Comparison of ENCODE assay signal across 1 cellular context in the genomic region with DNA sequence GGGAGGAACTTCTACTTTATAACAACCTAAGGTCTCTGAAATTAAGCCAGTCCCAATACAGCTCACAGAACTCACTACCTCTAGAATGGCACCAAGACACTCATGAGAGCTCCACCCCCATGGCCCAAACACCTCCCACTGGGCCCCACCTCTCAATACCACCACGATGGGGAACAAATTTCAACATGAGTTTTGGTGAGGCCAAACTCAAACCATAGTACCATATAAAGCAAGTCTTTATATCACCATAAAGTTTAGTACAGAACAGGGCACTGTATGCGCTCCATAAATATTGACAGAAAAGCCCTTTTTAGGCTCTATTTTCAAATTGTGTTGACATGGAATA.
A peak's percentile ranks its signal among the peaks of the same experiment; 100 is the strongest.
TF ChIP-seq lines count a peak whose summit lies in the region.

No MANE protein-coding gene starts in this region.

TF ChIP-seq in HEK293, 187 proteins besides CTCF, POLR2A, EP300 and RAD21 (continued from another document):
- TF ChIP-seq SP3 (tag by site-specific recombination; IDR thresholded peaks at IDR 0.05): no peak
- peak; percentile 66; the same call in 1 of the 2 replicates for TF ChIP-seq ZFP69B (tag by site-specific recombination; IDR thresholded peaks at IDR 0.05)
- TF ChIP-seq, protein P1, sequence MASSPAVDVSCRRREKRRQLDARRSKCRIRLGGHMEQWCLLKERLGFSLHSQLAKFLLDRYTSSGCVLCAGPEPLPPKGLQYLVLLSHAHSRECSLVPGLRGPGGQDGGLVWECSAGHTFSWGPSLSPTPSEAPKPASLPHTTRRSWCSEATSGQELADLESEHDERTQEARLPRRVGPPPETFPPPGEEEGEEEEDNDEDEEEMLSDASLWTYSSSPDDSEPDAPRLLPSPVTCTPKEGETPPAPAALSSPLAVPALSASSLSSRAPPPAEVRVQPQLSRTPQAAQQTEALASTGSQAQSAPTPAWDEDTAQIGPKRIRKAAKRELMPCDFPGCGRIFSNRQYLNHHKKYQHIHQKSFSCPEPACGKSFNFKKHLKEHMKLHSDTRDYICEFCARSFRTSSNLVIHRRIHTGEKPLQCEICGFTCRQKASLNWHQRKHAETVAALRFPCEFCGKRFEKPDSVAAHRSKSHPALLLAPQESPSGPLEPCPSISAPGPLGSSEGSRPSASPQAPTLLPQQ (tag by site-specific recombination; IDR thresholded peaks at IDR 0.05): peak; percentile 85
- TF ChIP-seq GLIS1 (tag by site-specific recombination; IDR thresholded peaks at IDR 0.05): peak; percentile 26; the same call in 1 of the 2 replicates
- no peak for TF ChIP-seq ZNF549 (tag by site-specific recombination; IDR thresholded peaks at IDR 0.05)
